8 cellular contexts compared by ENCODE assay signal in genomic region chr17:4980644-4981216, GRCh38. TPM values are rescaled to one million over a fixed set of nuclear protein-coding genes. Genes with fewer than 3 reads are reported as not detected.
DNase-seq lines count a peak whose midpoint lies in the region; ATAC-seq, FAIRE-seq and TF ChIP-seq lines count a peak whose summit lies in the region.

No MANE protein-coding gene starts in this region.

- peak; percentile 55 to 63 for TF ChIP-seq RAD21 in A549 (conservative IDR thresholded peaks at IDR 0.05 in 1 of 2, IDR thresholded peaks at IDR 0.05 in 1 of 2)

- H3K4me3 ChIP-seq in A549 (no peak overlapping the region), sigmoid colon (no peak overlapping the region)

- no peak overlapping the region for H3K27ac ChIP-seq in A549
- no peak overlapping the region for H3K27ac ChIP-seq in sigmoid colon

- peaks cover 9 to 14% of the 10 kb centered on the region in 2 donors for H3K36me3 Mint-ChIP-seq in activated T-cell treated with anti-CD3 and anti-CD28 coated beads, Interleukin-2, amount 50 U/mL, for 72 hours (ENCODE audit: insufficient read depth in 2 of 2)
- peaks cover 6% of the 10 kb centered on the region for H3K36me3 Mint-ChIP-seq in glutamatergic neuron (ENCODE audit: unreplicated experiment)

- H3K4me1 Mint-ChIP-seq in activated T-cell treated with anti-CD3 and anti-CD28 coated beads, Interleukin-2, amount 50 U/mL, for 72 hours (ENCODE audit: low read depth): peaks cover 18% of the 10 kb centered on the region
- peaks cover 9% of the 10 kb centered on the region for H3K4me1 Mint-ChIP-seq in glutamatergic neuron (ENCODE audit: low read depth, unreplicated experiment)

- peak; percentile 39 for FAIRE-seq in A549 (lab: Jason Lieb, UNC)

- H3K27ac Mint-ChIP-seq in activated T-cell treated with anti-CD3 and anti-CD28 coated beads, Interleukin-2, amount 50 U/mL, for 72 hours: peak overlapping the region; percentile 85
- peak overlapping the region; percentile 85 for H3K27ac Mint-ChIP-seq in glutamatergic neuron (ENCODE audit: unreplicated experiment)

- H3K9me3 ChIP-seq in A549 (no peaks in the 10 kb centered on the region), sigmoid colon (no peaks in the 10 kb centered on the region)

- no peak overlapping the region for H3K4me2 ChIP-seq in A549

- intact Hi-C loops in sigmoid colon (cut with DNase I): loop anchor here (5.0 kb wide), 1 partner anchor 82 kb away; no protein-coding TSS in a partner anchor

- no peaks in the 10 kb centered on the region for H3K9me3 Mint-ChIP-seq in activated T-cell treated with anti-CD3 and anti-CD28 coated beads, Interleukin-2, amount 50 U/mL, for 72 hours
- H3K9me3 Mint-ChIP-seq in glutamatergic neuron (ENCODE audit: unreplicated experiment): peaks cover 3% of the 10 kb centered on the region

- CTCF ChIA-PET in A549 (lab: Yijun Ruan, JAX): interaction anchor here (0.6 to 4.7 kb wide), 32 partner anchors 11 to 183 kb away, joined by 3 to 79 read pairs (median 5); partner anchors contain the start of genes ENO3, INCA1, KIF1C and RNF167

- no peaks in the 10 kb centered on the region for H3K27me3 Mint-ChIP-seq in activated T-cell treated with anti-CD3 and anti-CD28 coated beads, Interleukin-2, amount 50 U/mL, for 72 hours (ENCODE audit: low read depth)
- peaks cover 16% of the 10 kb centered on the region for H3K27me3 Mint-ChIP-seq in glutamatergic neuron (ENCODE audit: unreplicated experiment)

- DNase-seq in A549 (ENCODE audit: low read depth in 1 of 2, low spot score in 1 of 2) (peak; percentile 65 to 73), EL (peak; percentile 51), NCI-H2029 (lab: John Stamatoyannopoulos, UW) (peak; percentile 8), glutamatergic neuron (no peak), sigmoid colon (no peak), midbrain (lab: John Stamatoyannopoulos, UW) (no peak)
- peak; percentile 55 to 68 for DNase-seq in activated T-cell treated with anti-CD3 and anti-CD28 coated beads, Interleukin-2, amount 50 U/mL, for 72 hours

- H3K36me3 ChIP-seq in sigmoid colon: peaks cover 27 to 82% (median 38%) of the 10 kb centered on the region in 4 donors

- POLR2A ChIA-PET in A549 (lab: Yijun Ruan, JAX): interaction anchor here (2.4 kb wide), 1 partner anchor 13 kb away, joined by 11 read pairs; the partner anchor contains the start of gene SPAG7

- no peaks in the 10 kb centered on the region for H3K27me3 ChIP-seq in sigmoid colon

- WGBS in A549 (ENCODE audit: missing lambda C conversion rate): 46% methylated on average over 6 of the region's 6 CpGs
- WGBS in sigmoid colon, 2 donors: 37 to 39% methylated on average over 6 of the region's 6 CpGs

- no peak for TF ChIP-seq EP300 in A549 (IDR thresholded peaks at IDR 0.05)
- TF ChIP-seq EP300 in sigmoid colon (IDR thresholded peaks at IDR 0.05): no peak

- peak overlapping the region in 1 of 2 donors; percentile 8 for H3K4me3 Mint-ChIP-seq in activated T-cell treated with anti-CD3 and anti-CD28 coated beads, Interleukin-2, amount 50 U/mL, for 72 hours
- peak overlapping the region; percentile 56 for H3K4me3 Mint-ChIP-seq in glutamatergic neuron (ENCODE audit: unreplicated experiment)

- H3K4me1 ChIP-seq in A549: peaks cover 2% of the 10 kb centered on the region; the same call in 2 of the 3 replicates
- H3K4me1 ChIP-seq in sigmoid colon: peaks cover 0 to 10% (median 5%) of the 10 kb centered on the region in 4 donors

- TF ChIP-seq CTCF in A549 (IDR thresholded peaks at IDR 0.05) (peak; percentile 73), glutamatergic neuron (IDR thresholded peaks at IDR 0.05; ENCODE audit: partially characterized antibody, unreplicated experiment) (peak; percentile 87), sigmoid colon (IDR thresholded peaks at IDR 0.05) (peak; percentile 61 to 88 (median 80))

- TF ChIP-seq POLR2A in A549 (IDR thresholded peaks at IDR 0.05; ENCODE audit: low read length) (no peak), sigmoid colon (IDR thresholded peaks at IDR 0.05) (no peak)

- ATAC-seq in A549 (peak; percentile 78 to 84), GM21723 (IDR thresholded peaks at IDR 0.05; ENCODE audit: unreplicated experiment) (no peak)
- ATAC-seq in activated T-cell treated with anti-CD3 and anti-CD28 coated beads, Interleukin-2, amount 50 U/mL, for 72 hours (replicated peaks in 1 of 2): peak; percentile 83 to 87

TF ChIP-seq in A549, 52 proteins besides CTCF, POLR2A, EP300 and RAD21:
- TF ChIP-seq TP53 (CRISPR knock-in tag; IDR thresholded peaks at IDR 0.05) (no peak), ZFP36 (IDR thresholded peaks at IDR 0.05; ENCODE audit: borderline replicate concordance, partially characterized antibody) (no peak), SMC3 (IDR thresholded peaks at IDR 0.05) (peak; percentile 84), CEBPB (IDR thresholded peaks at IDR 0.05) (peak; percentile 5 to 61; a peak in 2 of 4 replicates), SREBF2 (IDR thresholded peaks at IDR 0.05) (no peak)
TF ChIP-seq in A549: peak in this region for 2.

RNA-seq across cellular contexts. Expression of gene CAMTA2, which starts 6.7 kb away (rescaled TPM):
- polyA plus RNA-seq in A549 (2011; rRNA removed) (12.4 and 17.7 TPM in 2 replicates), A549 (2017; fragmentation: RNase III; extraction: RNeasy Plus Mini Kit Qiagen cat#74134 plus additional on column Dnase treatment) (30.1 to 33.8 TPM (median 30.3 TPM) in 3 replicates), sigmoid colon (10 to 100 TPM; 35.1 to 64.5 (median 42.0) TPM)
- polyA plus RNA-seq in A549 (2012; cell fraction: cytosol; rRNA removed): 25.8 and 28.1 TPM in 2 replicates
- 133 and 137 TPM in 2 replicates for polyA plus RNA-seq in A549 (2012; cell fraction: nucleus; rRNA removed)
- polyA minus RNA-seq in A549 (2011; rRNA and poly(A)+ RNA removed): 14.2 and 16.1 TPM in 2 replicates
- total RNA-seq in activated T-cell treated with anti-CD3 and anti-CD28 coated beads, Interleukin-2, amount 50 U/mL, for 72 hours: 100 to 1,000 TPM; 206 to 207 TPM
- total RNA-seq in glutamatergic neuron (ENCODE audit: unreplicated experiment) (61.4 TPM), sigmoid colon (10 to 100 TPM in 3 of 4 donors, 1 to 10 TPM in 1; 9.9 to 24.6 (median 21.7) TPM)

RNA-seq across cellular contexts. Expression of gene SPAG7, which starts 13.1 kb away (rescaled TPM):
- polyA plus RNA-seq in A549 (2011; rRNA removed) (72.6 and 94.9 TPM in 2 replicates), A549 (2017; fragmentation: RNase III; extraction: RNeasy Plus Mini Kit Qiagen cat#74134 plus additional on column Dnase treatment) (101 to 102 TPM (median 102 TPM) in 3 replicates), sigmoid colon (10 to 100 TPM; 67.8 to 79.3 (median 73.9) TPM)
- polyA plus RNA-seq in A549 (2012; cell fraction: cytosol; rRNA removed): 83.2 and 107 TPM in 2 replicates
- polyA plus RNA-seq in A549 (2012; cell fraction: nucleus; rRNA removed): 65.1 and 68.1 TPM in 2 replicates
- 32.7 and 36.0 TPM in 2 replicates for polyA minus RNA-seq in A549 (2011; rRNA and poly(A)+ RNA removed)
- total RNA-seq in activated T-cell treated with anti-CD3 and anti-CD28 coated beads, Interleukin-2, amount 50 U/mL, for 72 hours: 100 to 1,000 TPM; 140 to 158 TPM
- total RNA-seq in glutamatergic neuron (ENCODE audit: unreplicated experiment) (69.6 TPM), sigmoid colon (10 to 100 TPM; 42.6 to 84.5 (median 72.3) TPM)

RNA-seq across cellular contexts. Expression of gene INCA1, which starts 16.6 kb away (rescaled TPM):
- polyA plus RNA-seq in A549 (2011; rRNA removed) (0.66 and 0.86 TPM in 2 replicates), A549 (2017; fragmentation: RNase III; extraction: RNeasy Plus Mini Kit Qiagen cat#74134 plus additional on column Dnase treatment) (1.1 to 1.3 TPM (median 1.1 TPM) in 3 replicates), sigmoid colon (1 to 10 TPM; 2.2 to 3.6 (median 2.3) TPM)
- 0.75 and 1.3 TPM in 2 replicates for polyA plus RNA-seq in A549 (2012; cell fraction: cytosol; rRNA removed)
- polyA plus RNA-seq in A549 (2012; cell fraction: nucleus; rRNA removed): 1.7 and 2.0 TPM in 2 replicates
- 0.58 and 1.6 TPM in 2 replicates for polyA minus RNA-seq in A549 (2011; rRNA and poly(A)+ RNA removed)
- under 1 TPM in 1 of 2 donors, not detected in 1; 0.60 TPM for total RNA-seq in activated T-cell treated with anti-CD3 and anti-CD28 coated beads, Interleukin-2, amount 50 U/mL, for 72 hours
- total RNA-seq in glutamatergic neuron (ENCODE audit: unreplicated experiment) (0.44 TPM), sigmoid colon (1 to 10 TPM in 2 of 4 donors, under 1 TPM in 2; 0.36 to 3.0 (median 1.5) TPM)

RNA-seq across cellular contexts. Expression of gene KIF1C, which starts 17.0 kb away (rescaled TPM):
- polyA plus RNA-seq in A549 (2011; rRNA removed) (42.0 and 48.4 TPM in 2 replicates), A549 (2017; fragmentation: RNase III; extraction: RNeasy Plus Mini Kit Qiagen cat#74134 plus additional on column Dnase treatment) (74.0 to 77.4 TPM (median 76.5 TPM) in 3 replicates), sigmoid colon (100 to 1,000 TPM in 2 of 3 donors, 10 to 100 TPM in 1; 83.3 to 164 (median 108) TPM)
- 37.4 and 38.1 TPM in 2 replicates for polyA plus RNA-seq in A549 (2012; cell fraction: cytosol; rRNA removed)
- polyA plus RNA-seq in A549 (2012; cell fraction: nucleus; rRNA removed): 33.1 and 36.2 TPM in 2 replicates
- polyA minus RNA-seq in A549 (2011; rRNA and poly(A)+ RNA removed): 64.5 and 68.4 TPM in 2 replicates
- 10 to 100 TPM; 38.3 to 41.3 TPM for total RNA-seq in activated T-cell treated with anti-CD3 and anti-CD28 coated beads, Interleukin-2, amount 50 U/mL, for 72 hours
- total RNA-seq in glutamatergic neuron (ENCODE audit: unreplicated experiment) (5.6 TPM), sigmoid colon (100 to 1,000 TPM in 1 of 4 donors, 10 to 100 TPM in 3; 46.4 to 101 (median 81.0) TPM)

RNA-seq across cellular contexts. Expression of gene ENO3, which starts 29.8 kb away (rescaled TPM):
- polyA plus RNA-seq in A549 (2011; rRNA removed) (52.5 and 53.5 TPM in 2 replicates), A549 (2017; fragmentation: RNase III; extraction: RNeasy Plus Mini Kit Qiagen cat#74134 plus additional on column Dnase treatment) (79.0 to 109 TPM (median 102 TPM) in 3 replicates), sigmoid colon (10 to 100 TPM in 1 of 3 donors, 1 to 10 TPM in 1, under 1 TPM in 1; 0.69 to 10.3 (median 5.4) TPM)
- polyA plus RNA-seq in A549 (2012; cell fraction: cytosol; rRNA removed): 56.8 and 60.6 TPM in 2 replicates
- polyA plus RNA-seq in A549 (2012; cell fraction: nucleus; rRNA removed): 195 and 252 TPM in 2 replicates
- 35.8 and 39.2 TPM in 2 replicates for polyA minus RNA-seq in A549 (2011; rRNA and poly(A)+ RNA removed)
- total RNA-seq in activated T-cell treated with anti-CD3 and anti-CD28 coated beads, Interleukin-2, amount 50 U/mL, for 72 hours: 100 to 1,000 TPM in 1 of 2 donors, 10 to 100 TPM in 1; 90.0 to 102 TPM
- total RNA-seq in glutamatergic neuron (ENCODE audit: unreplicated experiment) (62.1 TPM), sigmoid colon (1 to 10 TPM; 2.5 to 9.1 (median 5.1) TPM)

Comparison
In these comparisons a context has a peak if more than half of its experiments do, and no peak if none do; other contexts are left out.
1. DNase-seq: peak in A549 (2 of 2), EL (single experiment), NCI-H2029 (single experiment) and activated T-cell treated with anti-CD3 and anti-CD28 coated beads, Interleukin-2, amount 50 U/mL, for 72 hours (2 of 2); none in glutamatergic neuron (single experiment), sigmoid colon (single experiment) and midbrain (single experiment).
2. Peak in every context shown above with its lines, with median percentiles within 50 percentile points of each other: CTCF ChIP-seq.